ENCODE assay signal across 20 cellular contexts in the genomic region with DNA sequence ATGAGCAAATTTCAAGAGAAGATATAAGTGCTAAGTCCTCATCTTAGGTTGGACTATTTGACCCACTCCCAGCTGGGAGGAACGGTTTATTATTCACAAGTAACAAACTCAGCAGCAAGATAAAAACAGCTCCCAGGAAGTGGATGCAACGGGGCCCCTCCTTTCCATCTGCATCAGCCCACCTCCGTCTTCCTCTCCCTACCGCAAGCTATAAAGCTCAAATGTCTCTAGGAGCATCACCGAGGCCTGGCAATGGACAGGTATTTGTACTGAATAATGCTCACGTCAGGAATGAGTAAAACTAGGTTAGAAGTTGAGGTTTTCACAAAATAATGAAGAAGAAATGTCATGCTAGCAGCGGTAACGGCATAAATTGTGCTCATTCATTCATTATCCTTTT.
"Had no signal": no experiment of that assay in that cellular context is flagged by ENCODE, and none has a peak within 500 bp of the region (broad histone marks: within the 10 kb centered on the region; RNA-seq: fewer than 3 reads in every experiment).

No MANE protein-coding gene starts in this region.

- H3K36me3 ChIP-seq: heart right ventricle, left ventricle myocardium inferior, ovary, transverse colon had no signal

- H3K4me3 Mint-ChIP-seq: immature natural killer cell; naive B cell; nephron progenitor cell; stimulated activated naive CD8-positive, alpha-beta T cell treated with anti-CD3 and anti-CD28 coated beads, Interleukin-15, Interleukin-2, amounts not matched to agents 100 ng/mL and 50 ng/mL, for 24 hours had no signal

- H3K4me3 ChIP-seq: coronary artery, heart right ventricle, lung, ovary, smooth muscle cell, testis, transverse colon had no signal

- H3K27me3 ChIP-seq: ovary had no signal

- H3K9me3 Mint-ChIP-seq: nephron progenitor cell; stimulated activated naive CD8-positive, alpha-beta T cell treated with anti-CD3 and anti-CD28 coated beads, Interleukin-15, Interleukin-2, amounts not matched to agents 100 ng/mL and 50 ng/mL, for 24 hours had no signal

- H3K9me3 ChIP-seq: heart right ventricle, left ventricle myocardium inferior, ovary, testis, transverse colon had no signal

- DNase-seq: central memory CD4-positive, alpha-beta T cell; effector CD8-positive, alpha-beta T cell; heart right ventricle; hypothalamus; immature natural killer cell; left ventricle myocardium inferior; mesenchymal stem cell; midbrain; naive B cell; nephron progenitor cell; ovary; right cardiac atrium; stimulated activated CD4-positive, alpha-beta T cell treated with anti-CD3 and anti-CD28 coated beads, Interleukin-2, amount 100 ng/mL, for 48 hours; testis; transverse colon had no signal

- H3K4me1 ChIP-seq: testis had no signal

- H3K4me2 ChIP-seq: smooth muscle cell had no signal

- ATAC-seq: heart right ventricle, right cardiac atrium had no signal

- H3K27ac Mint-ChIP-seq: immature natural killer cell; naive B cell; nephron progenitor cell; progenitor cell of endocrine pancreas; stimulated activated naive CD8-positive, alpha-beta T cell treated with anti-CD3 and anti-CD28 coated beads, Interleukin-15, Interleukin-2, amounts not matched to agents 100 ng/mL and 50 ng/mL, for 24 hours had no signal

- H3K4me1 Mint-ChIP-seq: immature natural killer cell had no signal

- H3K27ac ChIP-seq: coronary artery, ovary, testis had no signal

- H3K36me3 Mint-ChIP-seq: immature natural killer cell, naive B cell had no signal
